1 cellular context compared by ENCODE assay signal in genomic region chr3:140204271-140204984, GRCh38.
TF ChIP-seq lines count a peak whose summit lies in the region.

No MANE protein-coding gene starts in this region.

TF ChIP-seq in WTC11, 78 proteins besides CTCF, POLR2A, EP300 and RAD21 (continued from another document):
- TF ChIP-seq, protein P1, sequence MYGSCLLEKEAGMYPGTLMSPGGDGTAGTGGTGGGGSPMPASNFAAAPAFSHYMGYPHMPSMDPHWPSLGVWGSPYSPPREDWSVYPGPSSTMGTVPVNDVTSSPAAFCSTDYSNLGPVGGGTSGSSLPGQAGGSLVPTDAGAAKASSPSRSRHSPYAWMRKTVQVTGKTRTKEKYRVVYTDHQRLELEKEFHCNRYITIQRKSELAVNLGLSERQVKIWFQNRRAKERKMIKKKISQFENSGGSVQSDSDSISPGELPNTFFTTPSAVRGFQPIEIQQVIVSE (CRISPR knock-in tag; IDR thresholded peaks at IDR 0.05; ENCODE audit: borderline replicate concordance), result no peak
- TF ChIP-seq TEAD4 (CRISPR knock-in tag; IDR thresholded peaks at IDR 0.05) (no peak), ZNF121 (CRISPR knock-in tag; IDR thresholded peaks at IDR 0.05) (no peak), NFATC4 (CRISPR knock-in tag; IDR thresholded peaks at IDR 0.05) (no peak), ZNF423 (CRISPR knock-in tag; IDR thresholded peaks at IDR 0.05) (peak; percentile 58), CBFB (CRISPR knock-in tag; IDR thresholded peaks at IDR 0.05; ENCODE audit: low read depth) (no peak), SMAD4 (CRISPR knock-in tag; IDR thresholded peaks at IDR 0.05) (no peak), NFE2L1 (CRISPR knock-in tag; IDR thresholded peaks at IDR 0.05) (no peak), JAZF1 (CRISPR knock-in tag; IDR thresholded peaks at IDR 0.05) (no peak), PRRX2 (CRISPR knock-in tag; IDR thresholded peaks at IDR 0.05) (no peak), RELA (CRISPR knock-in tag; IDR thresholded peaks at IDR 0.05; ENCODE audit: borderline replicate concordance) (no peak), IRF2 (CRISPR knock-in tag; IDR thresholded peaks at IDR 0.05; ENCODE audit: borderline replicate concordance, low read depth) (no peak), ZSCAN18 (CRISPR knock-in tag; IDR thresholded peaks at IDR 0.05) (0 out of 2 replicates have a peak, but pooled peaks have one; percentile 53), ZNF512 (CRISPR knock-in tag; IDR thresholded peaks at IDR 0.05; ENCODE audit: borderline replicate concordance) (no peak)
- TF ChIP-seq, protein P2, sequence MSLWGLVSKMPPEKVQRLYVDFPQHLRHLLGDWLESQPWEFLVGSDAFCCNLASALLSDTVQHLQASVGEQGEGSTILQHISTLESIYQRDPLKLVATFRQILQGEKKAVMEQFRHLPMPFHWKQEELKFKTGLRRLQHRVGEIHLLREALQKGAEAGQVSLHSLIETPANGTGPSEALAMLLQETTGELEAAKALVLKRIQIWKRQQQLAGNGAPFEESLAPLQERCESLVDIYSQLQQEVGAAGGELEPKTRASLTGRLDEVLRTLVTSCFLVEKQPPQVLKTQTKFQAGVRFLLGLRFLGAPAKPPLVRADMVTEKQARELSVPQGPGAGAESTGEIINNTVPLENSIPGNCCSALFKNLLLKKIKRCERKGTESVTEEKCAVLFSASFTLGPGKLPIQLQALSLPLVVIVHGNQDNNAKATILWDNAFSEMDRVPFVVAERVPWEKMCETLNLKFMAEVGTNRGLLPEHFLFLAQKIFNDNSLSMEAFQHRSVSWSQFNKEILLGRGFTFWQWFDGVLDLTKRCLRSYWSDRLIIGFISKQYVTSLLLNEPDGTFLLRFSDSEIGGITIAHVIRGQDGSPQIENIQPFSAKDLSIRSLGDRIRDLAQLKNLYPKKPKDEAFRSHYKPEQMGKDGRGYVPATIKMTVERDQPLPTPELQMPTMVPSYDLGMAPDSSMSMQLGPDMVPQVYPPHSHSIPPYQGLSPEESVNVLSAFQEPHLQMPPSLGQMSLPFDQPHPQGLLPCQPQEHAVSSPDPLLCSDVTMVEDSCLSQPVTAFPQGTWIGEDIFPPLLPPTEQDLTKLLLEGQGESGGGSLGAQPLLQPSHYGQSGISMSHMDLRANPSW (CRISPR knock-in tag; conservative IDR thresholded peaks at IDR 0.05; ENCODE audit: low read depth), result no peak
- TF ChIP-seq, protein P3, sequence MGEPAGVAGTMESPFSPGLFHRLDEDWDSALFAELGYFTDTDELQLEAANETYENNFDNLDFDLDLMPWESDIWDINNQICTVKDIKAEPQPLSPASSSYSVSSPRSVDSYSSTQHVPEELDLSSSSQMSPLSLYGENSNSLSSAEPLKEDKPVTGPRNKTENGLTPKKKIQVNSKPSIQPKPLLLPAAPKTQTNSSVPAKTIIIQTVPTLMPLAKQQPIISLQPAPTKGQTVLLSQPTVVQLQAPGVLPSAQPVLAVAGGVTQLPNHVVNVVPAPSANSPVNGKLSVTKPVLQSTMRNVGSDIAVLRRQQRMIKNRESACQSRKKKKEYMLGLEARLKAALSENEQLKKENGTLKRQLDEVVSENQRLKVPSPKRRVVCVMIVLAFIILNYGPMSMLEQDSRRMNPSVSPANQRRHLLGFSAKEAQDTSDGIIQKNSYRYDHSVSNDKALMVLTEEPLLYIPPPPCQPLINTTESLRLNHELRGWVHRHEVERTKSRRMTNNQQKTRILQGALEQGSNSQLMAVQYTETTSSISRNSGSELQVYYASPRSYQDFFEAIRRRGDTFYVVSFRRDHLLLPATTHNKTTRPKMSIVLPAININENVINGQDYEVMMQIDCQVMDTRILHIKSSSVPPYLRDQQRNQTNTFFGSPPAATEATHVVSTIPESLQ (CRISPR knock-in tag; IDR thresholded peaks at IDR 0.05), result no peak
- TF ChIP-seq, protein P4, sequence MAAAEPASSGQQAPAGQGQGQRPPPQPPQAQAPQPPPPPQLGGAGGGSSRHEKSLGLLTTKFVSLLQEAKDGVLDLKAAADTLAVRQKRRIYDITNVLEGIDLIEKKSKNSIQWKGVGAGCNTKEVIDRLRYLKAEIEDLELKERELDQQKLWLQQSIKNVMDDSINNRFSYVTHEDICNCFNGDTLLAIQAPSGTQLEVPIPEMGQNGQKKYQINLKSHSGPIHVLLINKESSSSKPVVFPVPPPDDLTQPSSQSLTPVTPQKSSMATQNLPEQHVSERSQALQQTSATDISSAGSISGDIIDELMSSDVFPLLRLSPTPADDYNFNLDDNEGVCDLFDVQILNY (CRISPR knock-in tag; IDR thresholded peaks at IDR 0.05), result no peak
- TF ChIP-seq, protein P5, sequence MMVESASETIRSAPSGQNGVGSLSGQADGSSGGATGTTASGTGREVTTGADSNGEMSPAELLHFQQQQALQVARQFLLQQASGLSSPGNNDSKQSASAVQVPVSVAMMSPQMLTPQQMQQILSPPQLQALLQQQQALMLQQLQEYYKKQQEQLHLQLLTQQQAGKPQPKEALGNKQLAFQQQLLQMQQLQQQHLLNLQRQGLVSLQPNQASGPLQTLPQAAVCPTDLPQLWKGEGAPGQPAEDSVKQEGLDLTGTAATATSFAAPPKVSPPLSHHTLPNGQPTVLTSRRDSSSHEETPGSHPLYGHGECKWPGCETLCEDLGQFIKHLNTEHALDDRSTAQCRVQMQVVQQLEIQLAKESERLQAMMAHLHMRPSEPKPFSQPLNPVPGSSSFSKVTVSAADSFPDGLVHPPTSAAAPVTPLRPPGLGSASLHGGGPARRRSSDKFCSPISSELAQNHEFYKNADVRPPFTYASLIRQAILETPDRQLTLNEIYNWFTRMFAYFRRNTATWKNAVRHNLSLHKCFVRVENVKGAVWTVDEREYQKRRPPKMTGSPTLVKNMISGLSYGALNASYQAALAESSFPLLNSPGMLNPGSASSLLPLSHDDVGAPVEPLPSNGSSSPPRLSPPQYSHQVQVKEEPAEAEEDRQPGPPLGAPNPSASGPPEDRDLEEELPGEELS (CRISPR knock-in tag; IDR thresholded peaks at IDR 0.05), result no peak
- TF ChIP-seq, protein P6, sequence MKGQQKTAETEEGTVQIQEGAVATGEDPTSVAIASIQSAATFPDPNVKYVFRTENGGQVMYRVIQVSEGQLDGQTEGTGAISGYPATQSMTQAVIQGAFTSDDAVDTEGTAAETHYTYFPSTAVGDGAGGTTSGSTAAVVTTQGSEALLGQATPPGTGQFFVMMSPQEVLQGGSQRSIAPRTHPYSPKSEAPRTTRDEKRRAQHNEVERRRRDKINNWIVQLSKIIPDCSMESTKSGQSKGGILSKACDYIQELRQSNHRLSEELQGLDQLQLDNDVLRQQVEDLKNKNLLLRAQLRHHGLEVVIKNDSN (CRISPR knock-in tag; IDR thresholded peaks at IDR 0.05), result no peak
